ENCODE assay signal across 19 cellular contexts in genomic region chr2:233485726-233486125, GRCh38.
DNase-seq lines count a peak whose midpoint lies in the region; ATAC-seq, FAIRE-seq and TF ChIP-seq lines count a peak whose summit lies in the region.
"Had no signal": no experiment of that assay in that cellular context is flagged by ENCODE, and none has a peak within 500 bp of the region (broad histone marks: within the 10 kb centered on the region; RNA-seq: fewer than 3 reads in every experiment).

No MANE protein-coding gene starts in this region.

- TF ChIP-seq POLR2A in esophagus squamous epithelium (IDR thresholded peaks at IDR 0.05): no peak

- TF ChIP-seq CTCF in Caco-2 (IDR thresholded peaks at IDR 0.05; ENCODE audit: insufficient read depth in 1 of 2, low read depth in 1 of 2, low read length in 1 of 2, severe bottlenecking in 1 of 2, unreplicated experiment in 1 of 2) (no peak), kidney (IDR thresholded peaks at IDR 0.05; ENCODE audit: borderline replicate concordance, extremely low read depth, insufficient read depth) (no peak), colonic mucosa (IDR thresholded peaks at IDR 0.05) (no peak), MM.1S (IDR thresholded peaks at IDR 0.05; ENCODE audit: low read length) (no peak), GM10248 (IDR thresholded peaks at IDR 0.05; ENCODE audit: control extremely low read depth, extremely low read depth, low read depth, missing control alignments) (no peak), esophagus squamous epithelium (IDR thresholded peaks at IDR 0.05) (no peak)

- H3K9me3 Mint-ChIP-seq in Caco-2 (ENCODE audit: unreplicated experiment): no peaks in the 10 kb centered on the region
- H3K9me3 Mint-ChIP-seq in stimulated activated effector memory CD8-positive, alpha-beta T cell treated with anti-CD3 and anti-CD28 coated beads, Interleukin-12 subunit alpha, Interleukin-12 subunit beta, amount 100 ng/mL, for 72 hours: no peaks in the 10 kb centered on the region
- H3K9me3 Mint-ChIP-seq: CD4-positive, alpha-beta memory T cell had no signal

- H3K4me1 ChIP-seq in Caco-2: peaks cover 38% of the 10 kb centered on the region
- H3K4me1 ChIP-seq in SJCRH30: peaks cover 30% of the 10 kb centered on the region
- H3K4me1 ChIP-seq in kidney (ENCODE audit: control insufficient read depth in 1 of 2, insufficient read depth in 1 of 2, low read depth in 1 of 2, low read length in 2 of 2): no peaks in the 10 kb centered on the region
- no peaks in the 10 kb centered on the region for H3K4me1 ChIP-seq in colonic mucosa
- H3K4me1 ChIP-seq in MM.1S (ENCODE audit: low read length): no peaks in the 10 kb centered on the region
- peaks cover 10 to 71% (median 53%) of the 10 kb centered on the region in 3 donors for H3K4me1 ChIP-seq in esophagus squamous epithelium

- POLR2A ChIA-PET in Caco-2 (lab: Charles Lee) (no interaction called here), GM10248 (lab: Yijun Ruan, JAX) (no interaction called here)

- BruUV-seq in Caco-2 (replicated peaks; lab: Mats Ljungman, UMichigan): no TSS peak

- H3K27ac ChIP-seq in SJCRH30 (peak overlapping the region; percentile 79; the same call in 1 of the 2 replicates), kidney (ENCODE audit: low read depth in 2 of 2, low read length in 2 of 2) (no peak overlapping the region), colonic mucosa (no peak overlapping the region), MM.1S (ENCODE audit: low read length) (no peak overlapping the region), esophagus squamous epithelium (no peak overlapping the region)

- H3K27ac Mint-ChIP-seq in Caco-2 (ENCODE audit: unreplicated experiment): peak overlapping the region; percentile 54
- H3K27ac Mint-ChIP-seq in stimulated activated effector memory CD8-positive, alpha-beta T cell treated with anti-CD3 and anti-CD28 coated beads, Interleukin-12 subunit alpha, Interleukin-12 subunit beta, amount 100 ng/mL, for 72 hours: peak overlapping the region; percentile 23

- no peak overlapping the region for H2AFZ ChIP-seq in MM.1S (ENCODE audit: low read length)

- H3K27me3 Mint-ChIP-seq in Caco-2 (ENCODE audit: insufficient read depth, unreplicated experiment): no peaks in the 10 kb centered on the region
- H3K27me3 Mint-ChIP-seq: CD4-positive, alpha-beta memory T cell had no signal

- intact Hi-C loops in Caco-2 (cut with micrococcal nuclease; ENCODE audit: unreplicated experiment) (no loop called here), kidney (cut with DNase I) (no loop called here), colonic mucosa (cut with DNase I) (no loop called here), esophagus squamous epithelium (cut with DNase I) (no loop called here)

- peaks cover 36% of the 10 kb centered on the region for H3K36me3 Mint-ChIP-seq in Caco-2 (ENCODE audit: insufficient read depth, unreplicated experiment)
- peaks cover 55% of the 10 kb centered on the region for H3K36me3 Mint-ChIP-seq in stimulated activated effector memory CD8-positive, alpha-beta T cell treated with anti-CD3 and anti-CD28 coated beads, Interleukin-12 subunit alpha, Interleukin-12 subunit beta, amount 100 ng/mL, for 72 hours

- no peaks in the 10 kb centered on the region for H4K20me1 ChIP-seq in MM.1S (ENCODE audit: insufficient read depth, low read length)

- H3K4me1 Mint-ChIP-seq in Caco-2 (ENCODE audit: low read depth, unreplicated experiment): peaks cover 18% of the 10 kb centered on the region
- H3K4me1 Mint-ChIP-seq in stimulated activated effector memory CD8-positive, alpha-beta T cell treated with anti-CD3 and anti-CD28 coated beads, Interleukin-12 subunit alpha, Interleukin-12 subunit beta, amount 100 ng/mL, for 72 hours: no peaks in the 10 kb centered on the region
- H3K4me1 Mint-ChIP-seq: CD4-positive, alpha-beta memory T cell had no signal

- DNase-seq in Caco-2 (no peak), SJCRH30 (no peak), kidney (peak; percentile 67), colonic mucosa (no peak), MM.1S (no peak), GM10248 (ENCODE audit: extremely low spot score) (no peak), esophagus squamous epithelium (lab: John Stamatoyannopoulos, UW) (no peak)
- no peak for DNase-seq in stimulated activated effector memory CD8-positive, alpha-beta T cell treated with anti-CD3 and anti-CD28 coated beads, Interleukin-12 subunit alpha, Interleukin-12 subunit beta, amount 100 ng/mL, for 72 hours (ENCODE audit: low spot score in 2 of 2)
- DNase-seq: ACHN; CD4-positive, alpha-beta memory T cell; GF-D8; H7; Kasumi-1; NCI-H1417; NCI-H1930; NCI-H2171; NCI-H774; SIG-M5 had no signal

- H3K79me2 ChIP-seq in MM.1S (ENCODE audit: low read length): no peaks in the 10 kb centered on the region

- no peak for ATAC-seq in stimulated activated effector memory CD8-positive, alpha-beta T cell treated with anti-CD3 and anti-CD28 coated beads, Interleukin-12 subunit alpha, Interleukin-12 subunit beta, amount 100 ng/mL, for 72 hours

- 86 to 91% methylated on average over 5 to 12 of the region's 15 CpGs for WGBS in esophagus squamous epithelium, 2 donors

- H3K4me3 Mint-ChIP-seq in Caco-2 (ENCODE audit: unreplicated experiment): no peak overlapping the region
- no peak overlapping the region for H3K4me3 Mint-ChIP-seq in stimulated activated effector memory CD8-positive, alpha-beta T cell treated with anti-CD3 and anti-CD28 coated beads, Interleukin-12 subunit alpha, Interleukin-12 subunit beta, amount 100 ng/mL, for 72 hours
- H3K4me3 Mint-ChIP-seq: CD4-positive, alpha-beta memory T cell had no signal

- H3K27me3 ChIP-seq in Caco-2 (replicated peaks; ENCODE audit: control insufficient read depth, insufficient read depth, low read length): no peaks in the 10 kb centered on the region
- no peaks in the 10 kb centered on the region for H3K27me3 ChIP-seq in SJCRH30
- H3K27me3 ChIP-seq in colonic mucosa: no peaks in the 10 kb centered on the region
- no peaks in the 10 kb centered on the region for H3K27me3 ChIP-seq in MM.1S (replicated peaks; ENCODE audit: insufficient read depth, low read length)
- no peaks in the 10 kb centered on the region for H3K27me3 ChIP-seq in esophagus squamous epithelium

- H3F3A ChIP-seq in MM.1S (ENCODE audit: insufficient read depth, low read length): no peaks in the 10 kb centered on the region

- H3K36me3 ChIP-seq in Caco-2 (ENCODE audit: control insufficient read depth, insufficient read depth, low read length) (no peaks in the 10 kb centered on the region), SJCRH30 (peaks cover 51% of the 10 kb centered on the region), kidney (ENCODE audit: control insufficient read depth in 1 of 2, insufficient read depth in 2 of 2, low read length in 2 of 2) (peaks cover 24 to 33% of the 10 kb centered on the region in 2 donors), colonic mucosa (no peaks in the 10 kb centered on the region), MM.1S (replicated peaks; ENCODE audit: insufficient read depth, low read length) (no peaks in the 10 kb centered on the region), esophagus squamous epithelium (peaks cover 0 to 54% (median 18%) of the 10 kb centered on the region in 3 donors)

- H3K9ac ChIP-seq in kidney (ENCODE audit: low read length in 2 of 2) (no peak overlapping the region), colonic mucosa (ENCODE audit: low read depth in 2 of 2, low read length in 2 of 2) (no peak overlapping the region), MM.1S (ENCODE audit: low read length) (no peak overlapping the region)

- no peaks in the 10 kb centered on the region for H3K9me2 ChIP-seq in MM.1S (replicated peaks; ENCODE audit: insufficient read depth, low read length)

- no peak for FAIRE-seq in kidney (lab: Jason Lieb, UNC)
- FAIRE-seq: RCC 7860 had no signal

- H3K4me2 ChIP-seq in MM.1S (ENCODE audit: low read depth, low read length): no peak overlapping the region

- CTCF ChIA-PET in Caco-2 (lab: Charles Lee): no interaction called here
- CTCF ChIA-PET in GM10248 (lab: Yijun Ruan, JAX): interaction anchor here (1.3 kb wide), 1 partner anchor 10 kb away, joined by 4 read pairs; no protein-coding TSS in a partner anchor

- H3K4me3 ChIP-seq in Caco-2 (ENCODE audit: low read depth, low read length): no peak overlapping the region
- H3K4me3 ChIP-seq in SJCRH30: no peak overlapping the region
- H3K4me3 ChIP-seq in kidney (ENCODE audit: low read length in 2 of 2): no peak overlapping the region
- no peak overlapping the region for H3K4me3 ChIP-seq in colonic mucosa
- no peak overlapping the region for H3K4me3 ChIP-seq in MM.1S (ENCODE audit: low read length)
- H3K4me3 ChIP-seq in esophagus squamous epithelium: no peak overlapping the region

- no peaks in the 10 kb centered on the region for H3K9me3 ChIP-seq in Caco-2
- H3K9me3 ChIP-seq in SJCRH30 (replicated peaks): no peaks in the 10 kb centered on the region; the same call in 1 of the 2 replicates
- no peaks in the 10 kb centered on the region for H3K9me3 ChIP-seq in kidney (ENCODE audit: control insufficient read depth in 1 of 2, low read length in 2 of 2)
- H3K9me3 ChIP-seq in colonic mucosa: no peaks in the 10 kb centered on the region
- no peaks in the 10 kb centered on the region for H3K9me3 ChIP-seq in MM.1S (replicated peaks; ENCODE audit: insufficient read depth, low read length)
- H3K9me3 ChIP-seq in esophagus squamous epithelium: no peaks in the 10 kb centered on the region
